7 cellular contexts compared by ENCODE assay signal in the genomic region with DNA sequence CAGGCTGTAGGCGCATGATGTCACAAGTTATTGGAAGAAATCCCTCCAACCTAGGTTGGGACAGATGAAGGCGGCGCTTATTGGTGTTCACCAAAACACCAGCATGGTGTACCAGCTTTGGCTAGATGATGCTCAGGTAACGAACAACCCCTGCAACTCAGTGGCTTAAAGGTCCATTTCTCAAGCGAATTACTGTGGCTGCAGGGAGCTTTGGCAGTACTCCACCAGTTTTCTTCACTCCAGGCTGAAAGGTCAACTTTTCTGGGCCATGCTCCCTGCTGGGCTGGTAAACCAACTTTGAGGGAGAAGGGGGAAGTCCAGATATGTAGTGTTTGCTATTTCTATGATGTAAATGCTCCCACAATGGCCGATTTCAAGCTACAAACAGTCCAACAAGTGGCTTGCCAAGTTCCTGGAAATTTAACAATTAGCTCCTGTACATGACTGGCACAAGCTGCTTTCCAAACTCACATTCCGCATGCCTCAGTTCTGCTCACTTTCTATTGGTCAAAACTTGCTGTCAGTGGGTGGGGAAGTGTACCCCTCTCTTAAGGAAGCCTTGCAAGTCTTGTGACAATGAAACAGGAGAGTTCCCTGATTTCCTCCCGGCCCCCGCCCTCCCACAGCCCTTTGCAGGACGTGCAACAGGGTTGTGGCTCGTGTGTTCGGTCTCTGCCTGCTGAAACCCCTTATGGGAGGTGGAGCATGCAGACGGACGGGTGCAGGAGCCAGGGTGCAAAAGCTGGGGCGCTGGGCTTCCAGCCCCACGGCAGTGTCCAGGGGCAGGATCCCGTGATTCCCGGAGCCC.
DNase-seq lines count a peak whose midpoint lies in the region; FAIRE-seq and TF ChIP-seq lines count a peak whose summit lies in the region.

No MANE protein-coding gene starts in this region.

- no peaks in the 10 kb centered on the region for H3K36me3 ChIP-seq in MM.1S (replicated peaks; ENCODE audit: insufficient read depth, low read length)
- H3K36me3 ChIP-seq in stomach smooth muscle (ENCODE audit: control insufficient read depth in 2 of 2, insufficient read depth in 2 of 2, low read length in 2 of 2), result peaks cover 0 to 6% of the 10 kb centered on the region in 2 donors

- no peak for TF ChIP-seq CTCF in MM.1S (IDR thresholded peaks at IDR 0.05; ENCODE audit: low read length)

- no peaks in the 10 kb centered on the region for H3K9me2 ChIP-seq in MM.1S (replicated peaks; ENCODE audit: insufficient read depth, low read length)

- no peaks in the 10 kb centered on the region for H3K79me2 ChIP-seq in MM.1S (ENCODE audit: low read length)

- H3K27ac ChIP-seq in MM.1S (ENCODE audit: low read length), result no peak overlapping the region
- peak overlapping the region; percentile 88 for H3K27ac ChIP-seq in stomach smooth muscle (ENCODE audit: low read length)

- FAIRE-seq in GM19239 (lab: Jason Lieb, UNC), result peak; percentile 87

- H3K4me2 ChIP-seq in MM.1S (ENCODE audit: low read depth, low read length), result peak overlapping the region; percentile 77

- H3K4me1 ChIP-seq in MM.1S (ENCODE audit: low read length) (no peaks in the 10 kb centered on the region), stomach smooth muscle (ENCODE audit: control insufficient read depth, insufficient read depth, low read length) (peaks cover 13% of the 10 kb centered on the region)

- H3K4me3 ChIP-seq in MM.1S (ENCODE audit: low read length), result peak overlapping the region; percentile 84
- H3K4me3 ChIP-seq in stomach smooth muscle (ENCODE audit: low read length in 2 of 2), result peak overlapping the region; percentile 80 to 86

- peak overlapping the region; percentile 97 for H2AFZ ChIP-seq in MM.1S (ENCODE audit: low read length)

- H3F3A ChIP-seq in MM.1S (ENCODE audit: insufficient read depth, low read length), result peaks cover 4% of the 10 kb centered on the region; the same call in 1 of the 2 replicates

- no peaks in the 10 kb centered on the region for H3K9me3 ChIP-seq in MM.1S (replicated peaks; ENCODE audit: insufficient read depth, low read length)
- H3K9me3 ChIP-seq in stomach smooth muscle (ENCODE audit: control insufficient read depth in 2 of 2, low read length in 2 of 2), result no peaks in the 10 kb centered on the region

- H3K27me3 ChIP-seq in MM.1S (replicated peaks; ENCODE audit: insufficient read depth, low read length), result no peaks in the 10 kb centered on the region
- H3K27me3 ChIP-seq in stomach smooth muscle (ENCODE audit: control insufficient read depth in 1 of 2, insufficient read depth in 2 of 2, low read length in 2 of 2), result no peaks in the 10 kb centered on the region

- H4K20me1 ChIP-seq in MM.1S (ENCODE audit: insufficient read depth, low read length), result no peaks in the 10 kb centered on the region

- DNase-seq in GM19239 (ENCODE audit: insufficient read length, low spot score), result no peak
- DNase-seq in MM.1S, result no peak
- peak; percentile 64 for DNase-seq in cerebellar cortex (ENCODE audit: low spot score)
- DNase-seq in left kidney (ENCODE audit: low read depth, low spot score), result peak; percentile 84
- no peak for DNase-seq in NCI-H226
- DNase-seq in cerebellar nuclear complex (lab: John Stamatoyannopoulos, UW), result no peak

- no peak overlapping the region; the same call in 1 of the 2 replicates for H3K9ac ChIP-seq in MM.1S (ENCODE audit: low read length)
- peak overlapping the region; percentile 80 for H3K9ac ChIP-seq in stomach smooth muscle (ENCODE audit: low read length in 2 of 2)

Comparison
In these comparisons a context has a peak if more than half of its experiments do, and no peak if none do; other contexts are left out.
1. DNase-seq: peak in cerebellar cortex (single experiment) and left kidney (single experiment); none in GM19239 (single experiment), MM.1S (single experiment), NCI-H226 (single experiment) and cerebellar nuclear complex (0 of 2).